ENCODE assay signal across 11 cellular contexts in the genomic region with DNA sequence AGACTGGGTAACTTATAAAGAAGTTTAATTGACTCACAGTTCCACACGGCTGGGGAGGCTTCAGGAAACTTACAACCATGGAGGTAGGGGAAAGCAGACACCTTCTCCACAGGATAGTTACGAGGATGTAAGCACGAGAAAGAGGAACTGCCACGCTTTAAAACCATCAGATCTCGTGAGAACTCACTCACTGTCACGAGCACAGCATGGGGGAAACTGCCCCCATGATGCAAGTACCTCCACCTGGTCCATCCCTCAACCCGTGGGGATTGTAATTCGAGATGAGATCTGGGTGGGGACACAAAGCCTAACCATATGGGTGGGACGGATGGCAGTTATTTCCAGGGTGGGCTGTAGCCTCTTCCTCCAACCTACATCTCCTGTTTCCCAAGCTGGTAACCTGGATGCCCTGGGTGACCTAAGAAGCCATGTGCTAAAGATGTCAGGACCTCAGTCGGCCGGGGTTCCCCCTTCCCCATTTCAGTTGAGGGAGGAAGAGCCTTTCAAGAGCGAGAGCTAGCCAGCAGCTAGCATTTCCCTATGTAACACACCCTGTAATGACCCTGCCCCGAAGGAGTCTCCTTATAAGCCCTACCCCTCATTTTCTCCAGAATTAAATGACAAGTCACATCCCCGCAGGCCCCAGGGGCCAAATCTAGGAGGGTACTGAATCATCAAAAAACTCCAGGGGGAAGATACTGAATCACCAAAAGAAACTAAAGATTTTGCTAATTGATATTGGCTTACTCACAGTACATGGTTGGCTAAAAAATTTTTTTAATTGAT. TPM values are rescaled to one million over a fixed set of nuclear protein-coding genes. Genes with fewer than 3 reads are reported as not detected.
DNase-seq lines count a peak whose midpoint lies in the region; ATAC-seq, FAIRE-seq and TF ChIP-seq lines count a peak whose summit lies in the region.
"Not testable (repeated sequence)": the region's sequence is repeated elsewhere in the genome, so short reads cannot be mapped to it uniquely, and the experiment has no call there.
"Had no signal": no experiment of that assay in that cellular context is flagged by ENCODE, and none has a peak within 500 bp of the region (broad histone marks: within the 10 kb centered on the region; RNA-seq: fewer than 3 reads in every experiment).

No MANE protein-coding gene starts in this region.

- BruUV-seq in K562 (replicated peaks; lab: Mats Ljungman, UMichigan), result not testable (repeated sequence)

- H4K20me1 ChIP-seq in K562 (replicated peaks; ENCODE audit: control insufficient read depth, insufficient read depth, low read length), result not testable (repeated sequence)

- not testable (repeated sequence) for H3K27me3 ChIP-seq in K562 (ENCODE audit: control insufficient read depth in 2 of 2, insufficient read depth in 2 of 2, low read length in 2 of 2); spleen (replicated peaks in 1 of 7)

- H3K79me2 ChIP-seq in K562 (ENCODE audit: control insufficient read depth, insufficient read depth, low read length), result not testable (repeated sequence)

- H3K27me3 Mint-ChIP-seq in activated CD4-positive, alpha-beta T cell treated with anti-CD3 and anti-CD28 coated beads, Interleukin-2, amount 10 ng/mL, durations not matched to agents 24 days and 14 days; stimulated activated naive B cell treated with anti-CD40 and anti-IgM and Interleukin-4, amounts not matched to agents 10 μg/mL and 1 μg/mL and 100 μg/mL, for 72 hours: not testable (repeated sequence)

- not testable (repeated sequence) for H2AFZ ChIP-seq in K562 (ENCODE audit: low read depth, low read length)

- not testable (repeated sequence) for H3K9me1 ChIP-seq in K562 (ENCODE audit: control insufficient read depth, insufficient read depth, low read length)

- H3K4me3 Mint-ChIP-seq in activated CD4-positive, alpha-beta T cell treated with anti-CD3 and anti-CD28 coated beads, Interleukin-2, amount 10 ng/mL, durations not matched to agents 24 days and 14 days; stimulated activated naive B cell treated with anti-CD40 and anti-IgM and Interleukin-4, amounts not matched to agents 10 μg/mL and 1 μg/mL and 100 μg/mL, for 72 hours: not testable (repeated sequence)

- H3K27ac Mint-ChIP-seq in activated CD4-positive, alpha-beta T cell treated with anti-CD3 and anti-CD28 coated beads, Interleukin-2, amount 10 ng/mL, durations not matched to agents 24 days and 14 days; stimulated activated naive B cell treated with anti-CD40 and anti-IgM and Interleukin-4, amounts not matched to agents 10 μg/mL and 1 μg/mL and 100 μg/mL, for 72 hours: not testable (repeated sequence)

- H3K27ac ChIP-seq in K562 (ENCODE audit: extremely low read depth, low read depth, low read length); spleen: not testable (repeated sequence)

- H3K4me2 ChIP-seq in K562 (ENCODE audit: insufficient read depth, low read length), result not testable (repeated sequence)

- not testable (repeated sequence) for TF ChIP-seq CTCF in K562 (IDR thresholded peaks at IDR 0.05 in 2 of 3, conservative IDR thresholded peaks at IDR 0.05 in 1 of 3; ENCODE audit: insufficient read depth in 2 of 3, low read depth in 1 of 3, low read length in 3 of 3); spleen (IDR thresholded peaks at IDR 0.05 in 8 of 11, conservative IDR thresholded peaks at IDR 0.05 in 3 of 11)

- ATAC-seq in K562, result peak; percentile 21; the same call in 1 of the 3 replicates
- ATAC-seq in stimulated activated naive B cell treated with anti-CD40 and anti-IgM and Interleukin-4, amounts not matched to agents 10 μg/mL and 1 μg/mL and 100 μg/mL, for 72 hours (replicated peaks), result peak; percentile 47 to 58

- H3K4me1 Mint-ChIP-seq in activated CD4-positive, alpha-beta T cell treated with anti-CD3 and anti-CD28 coated beads, Interleukin-2, amount 10 ng/mL, durations not matched to agents 24 days and 14 days; stimulated activated naive B cell treated with anti-CD40 and anti-IgM and Interleukin-4, amounts not matched to agents 10 μg/mL and 1 μg/mL and 100 μg/mL, for 72 hours: not testable (repeated sequence)

- in situ Hi-C loops in K562 (cut with MboI), result not testable (repeated sequence)

- not testable (repeated sequence) for H3K9ac ChIP-seq in K562 (ENCODE audit: insufficient read depth in 1 of 2, low read depth in 2 of 2, low read length in 2 of 2)

- not testable (repeated sequence) for H3K9me3 ChIP-seq in K562 (replicated peaks; ENCODE audit: control insufficient read depth, insufficient read depth, low read depth, low read length); spleen

- H3K4me3 ChIP-seq in K562, spleen: not testable (repeated sequence)

- not testable (repeated sequence) for FAIRE-seq in K562 (lab: Jason Lieb, UNC)

- not testable (repeated sequence) for TF ChIP-seq RAD21 in K562 (CRISPR knock-in tag; conservative IDR thresholded peaks at IDR 0.05 in 1 of 2, IDR thresholded peaks at IDR 0.05 in 1 of 2)

- not testable (repeated sequence) for TF ChIP-seq EP300 in K562 (IDR thresholded peaks at IDR 0.05; ENCODE audit: low read length)

- CTCF ChIA-PET in K562 (lab: Yijun Ruan, JAX; ENCODE audit: low intra/inter-chr PET ratio), result not testable (repeated sequence)

- DNase-seq in activated CD4-positive, alpha-beta T cell treated with anti-CD3 and anti-CD28 coated beads, Interleukin-2, amount 10 ng/mL, durations not matched to agents 24 days and 14 days, result peak; percentile 31
- DNase-seq in K562 (ENCODE audit: extremely low read depth in 1 of 4, low spot score in 3 of 4); stimulated activated naive B cell treated with anti-CD40 and anti-IgM and Interleukin-4, amounts not matched to agents 10 μg/mL and 1 μg/mL and 100 μg/mL, for 72 hours: not testable (repeated sequence)
- peak; percentile 86 for DNase-seq in mesenteric fat pad (ENCODE audit: low spot score)
- peak; percentile 29 for DNase-seq in spleen

- H3K36me3 ChIP-seq in K562 (ENCODE audit: control insufficient read depth, insufficient read depth, low read length); spleen: not testable (repeated sequence)

- intact Hi-C loops in activated CD4-positive, alpha-beta T cell treated with anti-CD3 and anti-CD28 coated beads, Interleukin-2, amount 10 ng/mL, durations not matched to agents 24 days and 14 days (cut with micrococcal nuclease); K562 (cut with micrococcal nuclease); spleen (cut with DNase I; ENCODE audit: low total_unique reads): not testable (repeated sequence)

- not testable (repeated sequence) for H3K36me3 Mint-ChIP-seq in activated CD4-positive, alpha-beta T cell treated with anti-CD3 and anti-CD28 coated beads, Interleukin-2, amount 10 ng/mL, durations not matched to agents 24 days and 14 days (ENCODE audit: low read depth); stimulated activated naive B cell treated with anti-CD40 and anti-IgM and Interleukin-4, amounts not matched to agents 10 μg/mL and 1 μg/mL and 100 μg/mL, for 72 hours

- not testable (repeated sequence) for H3K4me1 ChIP-seq in K562 (replicated peaks in 1 of 2; ENCODE audit: control insufficient read depth in 2 of 2, insufficient read depth in 2 of 2, low read length in 2 of 2); spleen

- TF ChIP-seq POLR2A in K562 (conservative IDR thresholded peaks at IDR 0.05); spleen (IDR thresholded peaks at IDR 0.05): not testable (repeated sequence)

- H3K9me3 Mint-ChIP-seq in activated CD4-positive, alpha-beta T cell treated with anti-CD3 and anti-CD28 coated beads, Interleukin-2, amount 10 ng/mL, durations not matched to agents 24 days and 14 days; stimulated activated naive B cell treated with anti-CD40 and anti-IgM and Interleukin-4, amounts not matched to agents 10 μg/mL and 1 μg/mL and 100 μg/mL, for 72 hours: not testable (repeated sequence)

- POLR2A ChIA-PET in K562 (lab: Yijun Ruan, JAX), result not testable (repeated sequence)

- 2% methylated on average over 4 of the region's 14 CpGs for WGBS in K562 (ENCODE audit: insufficient coverage, low coverage, missing lambda C conversion rate)
- 33 to 60% (median 51%) methylated on average over 5 to 7 of the region's 14 CpGs for whole genome bisulfite sequencing in spleen, 5 donors

RNA-seq across cellular contexts. Expression of a gene that starts 16.9 kb away (rescaled TPM):
- 0.21 and 0.42 TPM in 2 replicates for total RNA-seq in activated CD4-positive, alpha-beta T cell treated with anti-CD3 and anti-CD28 coated beads, Interleukin-2, amount 10 ng/mL, durations not matched to agents 24 days and 14 days
- total RNA-seq in K562 (2011; cell fraction: chromatin; rRNA removed; ENCODE audit: low replicate concordance), result 25.8 and 68.7 TPM in 2 replicates
- 42.4 and 55.5 TPM in 2 replicates for total RNA-seq in K562 (2011; cell fraction: nucleolus; rRNA removed)
- total RNA-seq in K562 (2011; cell fraction: nucleoplasm; rRNA removed), result 25.3 and 25.6 TPM in 2 replicates
- total RNA-seq in K562 (2014; rRNA removed) (3.1 and 3.5 TPM in 2 replicates), K562 (2014; rRNA removed; fragmentation: Illumina TruSeq; extraction: Trizol) (0.83 and 3.5 TPM in 2 replicates), K562 (2015; rRNA removed; fragmentation: Illumina TruSeq; extraction: Trizol) (3.8 and 4.5 TPM in 2 replicates), K562 (2021) (6.0 and 6.5 TPM in 2 replicates), mesenteric fat pad (0.19 TPM), spleen (1 to 10 TPM in 2 of 7 donors, under 1 TPM in 2, not detected in 3; 0.83 to 2.1 (median 1.5) TPM)
- polyA plus RNA-seq in K562 (2011; rRNA removed) (6.0 and 11.2 TPM in 2 replicates), K562 (2014; fragmentation: Illumina TruSeq; extraction: Trizol) (1.8 and 3.1 TPM in 2 replicates), K562 (2014; fragmentation: Nextera tagmentation; extraction: Ambion mirVana) (under 1 TPM; 0.23 to 0.31 TPM), K562 (2014; rRNA removed) (5.9 and 7.6 TPM in 2 replicates), spleen (1 to 10 TPM in 2 of 3 donors, under 1 TPM in 1; 0.91 to 1.1 (median 1.1) TPM)
- polyA plus RNA-seq in K562 (2011; cell fraction: cytosol; rRNA removed), result 3.0 and 3.1 TPM in 2 replicates
- polyA plus RNA-seq in K562 (2011; cell fraction: nucleus; rRNA removed), result 89.7 and 97.1 TPM in 2 replicates
- 3.4 and 11.9 TPM in 2 replicates for polyA plus RNA-seq in K562 (2012)
- 8.5 and 9.5 TPM in 2 replicates for polyA minus RNA-seq in K562 (2011; rRNA and poly(A)+ RNA removed)
- polyA minus RNA-seq in K562 (2011; cell fraction: cytosol; rRNA and poly(A)+ RNA removed), result 2.3 and 4.1 TPM in 2 replicates
- polyA minus RNA-seq in K562 (2011; cell fraction: nucleus; rRNA and poly(A)+ RNA removed), result 44.4 and 47.0 TPM in 2 replicates
- total RNA-seq: Daoy had no signal
- polyA plus RNA-seq: CD14-positive monocyte; CD4-positive, alpha-beta memory T cell; CD4-positive, CD25-positive, alpha-beta regulatory T cell; CD8-positive, alpha-beta memory T cell had no signal

RNA-seq across cellular contexts. Expression of a gene that starts 28.2 kb away (rescaled TPM):
- total RNA-seq in activated CD4-positive, alpha-beta T cell treated with anti-CD3 and anti-CD28 coated beads, Interleukin-2, amount 10 ng/mL, durations not matched to agents 24 days and 14 days, result 1.1 and 1.8 TPM in 2 replicates
- 5.6 and 10.5 TPM in 2 replicates for total RNA-seq in K562 (2011; cell fraction: chromatin; rRNA removed; ENCODE audit: low replicate concordance)
- 2.0 and 3.2 TPM in 2 replicates for total RNA-seq in K562 (2011; cell fraction: nucleolus; rRNA removed)
- 1.5 and 2.9 TPM in 2 replicates for total RNA-seq in K562 (2011; cell fraction: nucleoplasm; rRNA removed)
- total RNA-seq in K562 (2014; rRNA removed) (0.82 and 0.86 TPM in 2 replicates), K562 (2014; rRNA removed; fragmentation: Illumina TruSeq; extraction: Trizol) (0.18 and 0.83 TPM in 2 replicates), K562 (2015; rRNA removed; fragmentation: Illumina TruSeq; extraction: Trizol) (0.51 and 0.75 TPM in 2 replicates), K562 (2021) (0.36 and 1.1 TPM in 2 replicates), mesenteric fat pad (4.1 TPM), spleen (1 to 10 TPM in 4 of 7 donors, under 1 TPM in 1, not detected in 2; 0.57 to 8.6 (median 6.7) TPM)
- polyA plus RNA-seq in K562 (2011; rRNA removed) (1.2 and 2.6 TPM in 2 replicates), K562 (2014; fragmentation: Illumina TruSeq; extraction: Trizol) (0.79 and 0.95 TPM in 2 replicates), K562 (2014; fragmentation: Nextera tagmentation; extraction: Ambion mirVana) (under 1 TPM; 0.13 to 0.38 TPM), K562 (2014; rRNA removed) (1.1 TPM in 2 replicates), spleen (10 to 100 TPM in 1 of 3 donors, 1 to 10 TPM in 2; 9.2 to 33.7 (median 9.4) TPM)
- 0.30 and 1.5 TPM in 2 replicates for polyA plus RNA-seq in K562 (2011; cell fraction: cytosol; rRNA removed)
- polyA plus RNA-seq in K562 (2011; cell fraction: nucleus; rRNA removed), result 9.1 and 10.6 TPM in 2 replicates
- 0.48 and 2.1 TPM in 2 replicates for polyA plus RNA-seq in K562 (2012)
- polyA minus RNA-seq in K562 (2011; rRNA and poly(A)+ RNA removed), result 0.57 and 0.63 TPM in 2 replicates
- polyA minus RNA-seq in K562 (2011; cell fraction: cytosol; rRNA and poly(A)+ RNA removed), result not detected in 2 replicates
- polyA minus RNA-seq in K562 (2011; cell fraction: nucleus; rRNA and poly(A)+ RNA removed), result 0.27 and 1.3 TPM in 2 replicates
- total RNA-seq: CD8-positive, alpha-beta memory T cell; Daoy; G401 had no signal
- polyA plus RNA-seq: CD14-positive monocyte had no signal
